ENCODE assay signal across 1 cellular context in genomic region chr17:7476474-7476873, GRCh38.
A peak's percentile ranks its signal among the peaks of the same experiment; 100 is the strongest.
TF ChIP-seq lines count a peak whose summit lies in the region.

No MANE protein-coding gene starts in this region.

TF ChIP-seq in IMR-90, 13 proteins besides CTCF, POLR2A, EP300 and RAD21:
- TF ChIP-seq FOS (IDR thresholded peaks at IDR 0.05; ENCODE audit: low read depth, low read length), result peak; percentile 23; the same call in 1 of the 2 replicates
- TF ChIP-seq CHD1 (IDR thresholded peaks at IDR 0.05; ENCODE audit: low read depth, low read length), result no peak
